Comparison of ENCODE assay signal across 12 cellular contexts in genomic region chr3:193832833-193833413, GRCh38.
"Had no signal": no experiment of that assay in that cellular context is flagged by ENCODE, and none has a peak within 500 bp of the region (broad histone marks: within the 10 kb centered on the region; RNA-seq: fewer than 3 reads in every experiment).

No MANE protein-coding gene starts in this region.

- H3K4me3 Mint-ChIP-seq: activated T-cell treated with anti-CD3 and anti-CD28 coated beads, Interleukin-2, amount 50 U/mL, for 24 hours; mesothelial cell of epicardium; neural crest cell had no signal

- H3K36me3 ChIP-seq: lower lobe of right lung, stomach had no signal

- H3K4me3 ChIP-seq: dorsolateral prefrontal cortex, lower lobe of right lung, psoas muscle, stomach, testis had no signal

- H3K36me3 Mint-ChIP-seq: mesothelial cell of epicardium had no signal

- H3K27me3 ChIP-seq: stomach, testis had no signal

- H3K4me1 ChIP-seq: lower lobe of right lung, testis had no signal

- H3K27ac Mint-ChIP-seq: activated T-cell treated with anti-CD3 and anti-CD28 coated beads, Interleukin-2, amount 50 U/mL, for 24 hours had no signal

- H3K27ac ChIP-seq: lower lobe of right lung, psoas muscle, testis had no signal

- ATAC-seq: esophagus mucosa had no signal

- DNase-seq: activated CD4-positive, alpha-beta T cell treated with anti-CD3 and anti-CD28 coated beads, Interleukin-2, amount 50 U/mL, for 48 hours; activated naive CD4-positive, alpha-beta T cell treated with anti-CD3 and anti-CD28 coated beads, Interleukin-2, amount 50 U/mL, for 16 hours; activated T-cell treated with anti-CD3 and anti-CD28 coated beads, Interleukin-2, amount 50 U/mL, for 24 hours; dorsolateral prefrontal cortex; kidney glomerular epithelial cell; lower lobe of right lung; psoas muscle; stomach; testis had no signal

- H3K9me3 ChIP-seq: lower lobe of right lung, psoas muscle, stomach, testis had no signal

- H3K9me3 Mint-ChIP-seq: activated T-cell treated with anti-CD3 and anti-CD28 coated beads, Interleukin-2, amount 50 U/mL, for 24 hours; mesothelial cell of epicardium; neural crest cell had no signal
